Comparison of ENCODE assay signal across 13 cellular contexts in genomic region chr1:117171900-117172501, GRCh38. TPM values are rescaled to one million over a fixed set of nuclear protein-coding genes. Genes with fewer than 3 reads are reported as not detected.
DNase-seq lines count a peak whose midpoint lies in the region; ATAC-seq and TF ChIP-seq lines count a peak whose summit lies in the region.
"Had no signal": no experiment of that assay in that cellular context is flagged by ENCODE, and none has a peak within 500 bp of the region (broad histone marks: within the 10 kb centered on the region; RNA-seq: fewer than 3 reads in every experiment).

No MANE protein-coding gene starts in this region.

- no peak overlapping the region for H3K27ac Mint-ChIP-seq in naive thymus-derived CD4-positive, alpha-beta T cell

- ATAC-seq in naive thymus-derived CD4-positive, alpha-beta T cell: no peak

- no peak overlapping the region for H3K4me3 Mint-ChIP-seq in naive thymus-derived CD4-positive, alpha-beta T cell

- H3K4me3 ChIP-seq in NT2/D1 (ENCODE audit: insufficient read length, low read depth) (no peak overlapping the region), epithelial cell of proximal tubule (ENCODE audit: low read depth, low read length) (no peak overlapping the region), esophagus squamous epithelium (no peak overlapping the region)
- H3K4me3 ChIP-seq in naive thymus-derived CD4-positive, alpha-beta T cell (ENCODE audit: low read length): no peak overlapping the region
- H3K4me3 ChIP-seq: cardiac muscle cell had no signal

- H3K9ac ChIP-seq in NT2/D1 (ENCODE audit: insufficient read length, low read depth): no peak overlapping the region

- H3K9me3 ChIP-seq in NT2/D1 (ENCODE audit: insufficient read depth, low read length): no peaks in the 10 kb centered on the region
- no peaks in the 10 kb centered on the region for H3K9me3 ChIP-seq in naive thymus-derived CD4-positive, alpha-beta T cell (ENCODE audit: control insufficient read depth in 2 of 3, low read length in 3 of 3)
- H3K9me3 ChIP-seq in esophagus squamous epithelium: no peaks in the 10 kb centered on the region

- H3K4me1 Mint-ChIP-seq in naive thymus-derived CD4-positive, alpha-beta T cell: peaks cover 0 to 1% (median 0%) of the 10 kb centered on the region in 7 donors

- intact Hi-C loops in naive thymus-derived CD4-positive, alpha-beta T cell (cut with micrococcal nuclease): no loop called here
- intact Hi-C loops in esophagus squamous epithelium (cut with DNase I): no loop called here

- POLR2A ChIA-PET in naive thymus-derived CD4-positive, alpha-beta T cell (lab: Charles Lee): no interaction called here

- H3K9me3 Mint-ChIP-seq in naive thymus-derived CD4-positive, alpha-beta T cell: no peaks in the 10 kb centered on the region

- DNase-seq in Caki2 (ENCODE audit: low read depth) (peak; percentile 91), NT2/D1 (ENCODE audit: low read depth, low spot score) (peak; percentile 32), epithelial cell of proximal tubule (ENCODE audit: low read depth) (peak; percentile 99), midbrain (lab: John Stamatoyannopoulos, UW) (peak; percentile 31), DMS79 (lab: John Stamatoyannopoulos, UW) (no peak), esophagus squamous epithelium (lab: John Stamatoyannopoulos, UW) (no peak)
- no peak for DNase-seq in naive thymus-derived CD4-positive, alpha-beta T cell
- DNase-seq in activated naive CD4-positive, alpha-beta T cell treated with anti-CD3 and anti-CD28 coated beads, Interleukin-2, amount 50 U/mL, for 16 hours: no peak
- DNase-seq: activated CD4-positive, alpha-beta T cell treated with anti-CD3 and anti-CD28 coated beads, Interleukin-2, amount 50 U/mL, for 48 hours; NCI-H1105 had no signal

- H3K36me3 ChIP-seq in NT2/D1 (ENCODE audit: insufficient read depth, insufficient read length, low read length) (no peaks in the 10 kb centered on the region), esophagus squamous epithelium (no peaks in the 10 kb centered on the region)
- no peaks in the 10 kb centered on the region for H3K36me3 ChIP-seq in naive thymus-derived CD4-positive, alpha-beta T cell (ENCODE audit: control insufficient read depth in 2 of 3, insufficient read depth in 3 of 3, low read length in 3 of 3)
- H3K36me3 ChIP-seq: cardiac muscle cell had no signal

- CTCF ChIA-PET in naive thymus-derived CD4-positive, alpha-beta T cell (lab: Charles Lee): no interaction called here

- in situ Hi-C loops in Caki2 (cut with HindIII; ENCODE audit: low pct_unique_long_range_greater_than_20kb, low sequenced_read_pairs): no loop called here

- H3K27me3 Mint-ChIP-seq in naive thymus-derived CD4-positive, alpha-beta T cell: peaks cover 0 to 6% (median 4%) of the 10 kb centered on the region in 5 donors

- 53 to 57% methylated on average over 14 to 17 of the region's 18 CpGs for WGBS in esophagus squamous epithelium, 2 donors

- H3K27me3 ChIP-seq in NT2/D1 (ENCODE audit: insufficient read depth, insufficient read length) (no peaks in the 10 kb centered on the region), esophagus squamous epithelium (no peaks in the 10 kb centered on the region)
- H3K27me3 ChIP-seq in naive thymus-derived CD4-positive, alpha-beta T cell (ENCODE audit: control insufficient read depth in 2 of 2, insufficient read depth in 2 of 2, low read length in 2 of 2): no peaks in the 10 kb centered on the region
- H3K27me3 ChIP-seq: cardiac muscle cell had no signal

- no peak for TF ChIP-seq POLR2A in esophagus squamous epithelium (IDR thresholded peaks at IDR 0.05)

- no peaks in the 10 kb centered on the region for H3K36me3 Mint-ChIP-seq in naive thymus-derived CD4-positive, alpha-beta T cell

- H3K4me1 ChIP-seq in NT2/D1 (ENCODE audit: insufficient read depth, insufficient read length) (peaks cover 3% of the 10 kb centered on the region), esophagus squamous epithelium (peaks cover 0 to 4% (median 0%) of the 10 kb centered on the region in 3 donors)
- no peaks in the 10 kb centered on the region for H3K4me1 ChIP-seq in naive thymus-derived CD4-positive, alpha-beta T cell (ENCODE audit: control insufficient read depth in 2 of 2, insufficient read depth in 2 of 2, low read length in 2 of 2)

- TF ChIP-seq CTCF in epithelial cell of proximal tubule (conservative IDR thresholded peaks at IDR 0.05; ENCODE audit: low read depth, low read length) (no peak), esophagus squamous epithelium (IDR thresholded peaks at IDR 0.05) (no peak)

- no peak overlapping the region for H3K27ac ChIP-seq in naive thymus-derived CD4-positive, alpha-beta T cell (ENCODE audit: low read depth, low read length)
- no peak overlapping the region for H3K27ac ChIP-seq in esophagus squamous epithelium
- H3K27ac ChIP-seq: cardiac muscle cell had no signal

RNA-seq across cellular contexts. Expression of gene VTCN1, which starts 38.7 kb away (rescaled TPM):
- 1.3 TPM in 1 of 2 replicates, not detected in the other for total RNA-seq in Caki2 (2014; rRNA removed; shearing (Covaris generic); ENCODE audit: low replicate concordance)
- total RNA-seq in epithelial cell of proximal tubule (1.2 and 4.3 TPM in 2 replicates), esophagus squamous epithelium (1 to 10 TPM in 1 of 4 donors, not detected in 3; 1.9 TPM)
- total RNA-seq in naive thymus-derived CD4-positive, alpha-beta T cell: not detected
- polyA plus RNA-seq in naive thymus-derived CD4-positive, alpha-beta T cell: not detected
- total RNA-seq: cardiac muscle cell, omental fat pad had no signal
- polyA plus RNA-seq: BJ had no signal

RNA-seq across cellular contexts. Expression of gene TRIM45, which starts 50.5 kb away (rescaled TPM):
- 2.1 and 11.6 TPM in 2 replicates for total RNA-seq in Caki2 (2014; rRNA removed; shearing (Covaris generic); ENCODE audit: low replicate concordance)
- total RNA-seq in epithelial cell of proximal tubule (5.1 and 8.2 TPM in 2 replicates), esophagus squamous epithelium (1 to 10 TPM in 1 of 4 donors, under 1 TPM in 3; 0.38 to 1.1 (median 0.60) TPM)
- total RNA-seq in naive thymus-derived CD4-positive, alpha-beta T cell: under 1 TPM in 4 of 5 experiments, not detected in 1; 0.24 to 0.94 (median 0.38) TPM
- polyA plus RNA-seq in naive thymus-derived CD4-positive, alpha-beta T cell: not detected

Comparison
In these comparisons a context has a peak if more than half of its experiments do, and no peak if none do; other contexts are left out.
1. DNase-seq: peak in Caki2 (single experiment), NT2/D1 (single experiment), epithelial cell of proximal tubule (single experiment) and midbrain (single experiment); none in DMS79 (single experiment), naive thymus-derived CD4-positive, alpha-beta T cell (0 of 9), esophagus squamous epithelium (single experiment) and activated naive CD4-positive, alpha-beta T cell treated with anti-CD3 and anti-CD28 coated beads, Interleukin-2, amount 50 U/mL, for 16 hours (single experiment).